9 cellular contexts compared by ENCODE assay signal in genomic region chr18:40935423-40935822, GRCh38.
DNase-seq lines count a peak whose midpoint lies in the region; ATAC-seq and TF ChIP-seq lines count a peak whose summit lies in the region.
"Had no signal": no experiment of that assay in that cellular context is flagged by ENCODE, and none has a peak within 500 bp of the region (broad histone marks: within the 10 kb centered on the region; RNA-seq: fewer than 3 reads in every experiment).

No MANE protein-coding gene starts in this region.

- no peak for ATAC-seq in gastrocnemius medialis

- TF ChIP-seq CTCF in endothelial cell (IDR thresholded peaks at IDR 0.05; ENCODE audit: unreplicated experiment) (peak; percentile 79), progenitor cell of endocrine pancreas (IDR thresholded peaks at IDR 0.05; ENCODE audit: unreplicated experiment) (peak; percentile 47), gastrocnemius medialis (IDR thresholded peaks at IDR 0.05 in 4 of 5, conservative IDR thresholded peaks at IDR 0.05 in 1 of 5) (peak in 1 of 5 experiments; percentile 19)

- no peaks in the 10 kb centered on the region for H3K27me3 Mint-ChIP-seq in endothelial cell (ENCODE audit: unreplicated experiment)
- no peaks in the 10 kb centered on the region for H3K27me3 Mint-ChIP-seq in progenitor cell of endocrine pancreas

- no peak overlapping the region for H3K4me3 ChIP-seq in gastrocnemius medialis

- H3K36me3 Mint-ChIP-seq in endothelial cell (ENCODE audit: low read depth, unreplicated experiment), result no peaks in the 10 kb centered on the region
- H3K36me3 Mint-ChIP-seq in progenitor cell of endocrine pancreas (ENCODE audit: insufficient read depth), result no peaks in the 10 kb centered on the region

- H3K4me1 Mint-ChIP-seq in endothelial cell (ENCODE audit: unreplicated experiment) (no peaks in the 10 kb centered on the region), progenitor cell of endocrine pancreas (ENCODE audit: low read depth) (no peaks in the 10 kb centered on the region)

- intact Hi-C loops in gastrocnemius medialis (cut with DNase I; ENCODE audit: low total_unique reads), result no loop called here

- in situ Hi-C loops in gastrocnemius medialis (cut with MboI; ENCODE audit: low sequenced_read_pairs in 4 of 4), result no loop called here

- no peaks in the 10 kb centered on the region for H3K4me1 ChIP-seq in gastrocnemius medialis

- H3K27ac ChIP-seq in gastrocnemius medialis, result no peak overlapping the region

- H3K9me3 Mint-ChIP-seq in endothelial cell (ENCODE audit: unreplicated experiment) (no peaks in the 10 kb centered on the region), progenitor cell of endocrine pancreas (ENCODE audit: low read depth) (peaks cover 5% of the 10 kb centered on the region)

- no peaks in the 10 kb centered on the region for H3K9me3 ChIP-seq in gastrocnemius medialis

- DNase-seq in NCI-H1105 (lab: John Stamatoyannopoulos, UW), result peak; percentile 14
- DNase-seq in NCI-H1105 treated with DMSO at 0.1 percent for 48 hours (lab: John Stamatoyannopoulos, UW), result no peak
- DNase-seq in MV-4-11 (lab: John Stamatoyannopoulos, UW), result peak; percentile 18
- DNase-seq in endothelial cell (ENCODE audit: low spot score), result peak; percentile 25
- DNase-seq in progenitor cell of endocrine pancreas (ENCODE audit: low spot score, unreplicated experiment), result no peak
- no peak for DNase-seq in gastrocnemius medialis
- DNase-seq in EL, result no peak
- no peak for DNase-seq in GM19240 (ENCODE audit: insufficient read length, low spot score)
- DNase-seq: stimulated activated CD4-positive, alpha-beta T cell treated with anti-CD3 and anti-CD28 coated beads, Interleukin-4, amount 100 ng/mL, for 4 hours had no signal

- no peaks in the 10 kb centered on the region for H3K27me3 ChIP-seq in gastrocnemius medialis

- H3K4me3 Mint-ChIP-seq in endothelial cell (ENCODE audit: unreplicated experiment) (no peak overlapping the region), progenitor cell of endocrine pancreas (ENCODE audit: low read depth) (no peak overlapping the region)

- no peak for TF ChIP-seq POLR2A in gastrocnemius medialis (IDR thresholded peaks at IDR 0.05)

- no peaks in the 10 kb centered on the region for H3K36me3 ChIP-seq in gastrocnemius medialis

- H3K27ac Mint-ChIP-seq in endothelial cell (ENCODE audit: unreplicated experiment) (no peak overlapping the region), progenitor cell of endocrine pancreas (no peak overlapping the region)

Comparison
In these comparisons a context has a peak if more than half of its experiments do, and no peak if none do; other contexts are left out.
1. DNase-seq: peak in NCI-H1105 (single experiment), MV-4-11 (single experiment) and endothelial cell (single experiment); none in NCI-H1105 treated with DMSO at 0.1 percent for 48 hours (single experiment), progenitor cell of endocrine pancreas (single experiment), gastrocnemius medialis (0 of 2), EL (single experiment) and GM19240 (single experiment).